In genomic region chr11:104968365-104968855, GRCh38 we compare ENCODE assay signal across 8 cellular contexts. TPM values are rescaled to one million over a fixed set of nuclear protein-coding genes. Genes with fewer than 3 reads are reported as not detected.
A peak's percentile ranks its signal among the peaks of the same experiment; 100 is the strongest.
DNase-seq lines count a peak whose midpoint lies in the region; ATAC-seq and TF ChIP-seq lines count a peak whose summit lies in the region.

CASP4 (minus strand) TSS chr11:104968574; CDS start chr11:104968525, 49 bp downstream.

- H3K27me3 ChIP-seq in Panc1 (ENCODE audit: control insufficient read depth, insufficient read depth, low read length), result no peaks in the 10 kb centered on the region
- H3K27me3 ChIP-seq in lower lobe of right lung (ENCODE audit: low read depth), result no peaks in the 10 kb centered on the region
- no peaks in the 10 kb centered on the region for H3K27me3 ChIP-seq in transverse colon

- H3K9me3 ChIP-seq in Panc1 (ENCODE audit: control insufficient read depth, insufficient read depth, low read depth, low read length) (peaks cover 7% of the 10 kb centered on the region; the same call in 1 of the 2 replicates), lower lobe of right lung (peaks cover 6% of the 10 kb centered on the region), transverse colon (no peaks in the 10 kb centered on the region)

- DNase-seq in DMS153 (lab: John Stamatoyannopoulos, UW) (peak; percentile 80), Panc1 (ENCODE audit: low read depth, low spot score) (peak; percentile 72), choroid plexus epithelial cell (ENCODE audit: low read depth) (peak; percentile 81), lower lobe of right lung (no peak), transverse colon (peak; percentile 16), NCI-H187 treated with DMSO at 0.1 percent for 48 hours (lab: John Stamatoyannopoulos, UW) (no peak)

- intact Hi-C loops in Panc1 (cut with micrococcal nuclease; ENCODE audit: unreplicated experiment) (no loop called here), lower lobe of right lung (cut with DNase I) (no loop called here), transverse colon (cut with DNase I; ENCODE audit: low total_unique reads) (loop anchor here (5.0 kb wide), 1 partner anchor 1424 kb away; no protein-coding TSS in a partner anchor)

- in situ Hi-C loops in Panc1 (cut with HindIII; ENCODE audit: low pct_unique_long_range_greater_than_20kb, low sequenced_read_pairs), result no loop called here
- in situ Hi-C loops in transverse colon (cut with MboI; ENCODE audit: low pct_ligation_motif_present in 1 of 4, low pct_unique_long_range_greater_than_20kb in 1 of 4, low sequenced_read_pairs in 3 of 4), result no loop called here

- 0 to 2% methylated on average over 3 to 4 of the region's 4 CpGs for WGBS in transverse colon (ENCODE audit: low coverage in 1 of 2), 2 donors

- TF ChIP-seq POLR2A in transverse colon (IDR thresholded peaks at IDR 0.05), result peak; percentile 63

- POLR2A ChIA-PET in Panc1 (lab: Charles Lee), result interaction anchor here (0.6 to 0.7 kb wide), 3 partner anchors 23 to 617 kb away, joined by 3 to 4 read pairs (median 3); no protein-coding TSS in a partner anchor

- peak within 1 kb of the TSS; percentile 95 for H3K27ac ChIP-seq in Panc1 (ENCODE audit: low read length)
- peak within 1 kb of the TSS; percentile 94 for H3K27ac ChIP-seq in lower lobe of right lung
- peak within 1 kb of the TSS; percentile 84 to 94 (median 87) for H3K27ac ChIP-seq in transverse colon

- CTCF ChIA-PET in Panc1 (lab: Charles Lee), result no interaction called here

- ATAC-seq in GM19328 (IDR thresholded peaks at IDR 0.05; ENCODE audit: unreplicated experiment) (peak; percentile 90), HG03442 (IDR thresholded peaks at IDR 0.05; ENCODE audit: unreplicated experiment) (peak; percentile 87), Panc1 (peak; percentile 79), lower lobe of right lung (peak; percentile 90 to 94)

- H3K4me1 ChIP-seq in Panc1 (ENCODE audit: control insufficient read depth, insufficient read depth, low read length), result peaks cover 9% of the 10 kb centered on the region; the same call in 1 of the 2 replicates
- peaks cover 39% of the 10 kb centered on the region for H3K4me1 ChIP-seq in lower lobe of right lung
- peaks cover 15 to 29% (median 18%) of the 10 kb centered on the region in 4 donors for H3K4me1 ChIP-seq in transverse colon

- no peak for TF ChIP-seq EP300 in transverse colon (IDR thresholded peaks at IDR 0.05; ENCODE audit: low read depth)

- TF ChIP-seq CTCF in Panc1 (IDR thresholded peaks at IDR 0.05) (no peak), choroid plexus epithelial cell (conservative IDR thresholded peaks at IDR 0.05; ENCODE audit: low read depth, low read length) (no peak), lower lobe of right lung (IDR thresholded peaks at IDR 0.05) (no peak), transverse colon (IDR thresholded peaks at IDR 0.05) (no peak)

- no TSS peak for BruUV-seq in Panc1 (replicated peaks; lab: Mats Ljungman, UMichigan)

- H3K4me3 ChIP-seq in Panc1 (ENCODE audit: low read depth in 2 of 2, low read length in 2 of 2) (peak within 1 kb of the TSS; percentile 59 to 72), choroid plexus epithelial cell (ENCODE audit: low read depth, low read length) (peak within 1 kb of the TSS; percentile 58), lower lobe of right lung (peak within 1 kb of the TSS; percentile 67), transverse colon (peak within 1 kb of the TSS; percentile 21 to 62 (median 35))

- H3K36me3 ChIP-seq in Panc1 (ENCODE audit: control insufficient read depth, insufficient read depth, low read length) (no peaks in the 10 kb centered on the region), lower lobe of right lung (no peaks in the 10 kb centered on the region), transverse colon (peaks cover 0 to 8% (median 0%) of the 10 kb centered on the region in 4 donors)

RNA-seq across cellular contexts. Expression of gene CASP4, which starts in this region (rescaled TPM):
- total RNA-seq in Panc1 (2021; ENCODE audit: unreplicated experiment) (25.8 TPM), lower lobe of right lung (113 TPM), transverse colon (10 to 100 TPM; 36.4 to 86.3 (median 49.8) TPM)
- polyA plus RNA-seq in Panc1 (2012; ENCODE audit: insufficient read length), result 19.8 TPM

Comparison
In these comparisons a context has a peak if more than half of its experiments do, and no peak if none do; other contexts are left out.
1. DNase-seq: peak in DMS153 (single experiment), Panc1 (single experiment), choroid plexus epithelial cell (single experiment) and transverse colon (single experiment); none in lower lobe of right lung (single experiment) and NCI-H187 treated with DMSO at 0.1 percent for 48 hours (single experiment).
2. Peak in every context shown above with its lines, with median percentiles within 50 percentile points of each other: ATAC-seq, H3K27ac ChIP-seq and H3K4me3 ChIP-seq.